8 cellular contexts compared by ENCODE assay signal in the genomic region with DNA sequence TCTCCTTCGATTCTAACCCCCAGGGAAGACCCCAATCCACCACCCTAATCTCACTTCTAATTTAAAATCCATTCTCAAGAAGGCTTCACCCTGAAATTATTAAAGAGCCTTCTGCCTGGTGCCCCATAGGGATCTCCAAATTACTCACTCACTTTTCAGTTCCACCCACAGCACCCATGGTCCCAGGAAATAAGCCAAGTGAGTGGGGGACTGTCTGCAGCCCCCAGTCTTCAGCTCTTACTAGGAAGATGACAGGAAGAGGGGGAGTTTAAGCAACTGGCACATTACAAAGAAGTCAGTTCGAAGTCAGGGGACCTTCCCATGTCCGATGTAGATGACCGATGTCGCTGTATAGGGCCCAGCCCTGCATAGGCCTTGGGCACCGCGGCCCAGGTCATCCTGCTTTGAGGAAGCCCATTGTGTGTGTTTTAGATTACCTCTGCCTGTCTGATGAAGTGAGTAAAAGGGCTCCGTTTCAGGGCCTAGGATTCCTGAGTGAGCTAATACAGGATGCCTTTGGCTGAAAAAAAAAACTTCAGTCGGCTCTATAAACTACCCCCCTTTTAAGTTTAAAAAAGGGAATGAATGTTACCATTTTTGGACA. TPM values are rescaled to one million over a fixed set of nuclear protein-coding genes. Genes with fewer than 3 reads are reported as not detected.
A peak's percentile ranks its signal among the peaks of the same experiment; 100 is the strongest.
DNase-seq lines count a peak whose midpoint lies in the region; ATAC-seq, FAIRE-seq and TF ChIP-seq lines count a peak whose summit lies in the region.

No MANE protein-coding gene starts in this region.

- no peak overlapping the region for H3K56ac ChIP-seq in H1 (replicated peaks; ENCODE audit: insufficient read length, low read depth, low read length)

- no peak for FAIRE-seq in H1 (lab: Jason Lieb, UNC)

- peak overlapping the region; percentile 39 for H3K27ac ChIP-seq in CD4-positive, alpha-beta memory T cell (ENCODE audit: low read depth, low read length)
- H3K27ac ChIP-seq in Panc1 (ENCODE audit: low read length) (peak overlapping the region; percentile 90), H1 (ENCODE audit: low read depth, low read length) (no peak overlapping the region)

- H2BK12ac ChIP-seq in H1 (ENCODE audit: low read depth, low read length) = no peak overlapping the region

- peaks cover 27% of the 10 kb centered on the region for H3K79me1 ChIP-seq in H1 (ENCODE audit: low read depth, low read length)

- peak overlapping the region; percentile 69 for H4K5ac ChIP-seq in H1 (ENCODE audit: insufficient read length, low read depth, low read length)

- H3K4me1 Mint-ChIP-seq in CD4-positive, alpha-beta memory T cell = peaks cover 29 to 57% (median 39%) of the 10 kb centered on the region in 4 donors

- peak overlapping the region; percentile 79 to 92 for H3K4me2 ChIP-seq in H1 (ENCODE audit: insufficient read depth in 1 of 2, low read depth in 2 of 2, low read length in 2 of 2)

- H2AK5ac ChIP-seq in H1 (ENCODE audit: low read depth, low read length) = 0 out of 2 replicates have a peak overlapping the region, but pooled peaks have one; percentile 5

- H3K27me3 Mint-ChIP-seq in CD4-positive, alpha-beta memory T cell = no peaks in the 10 kb centered on the region

- no peak overlapping the region for H3K14ac ChIP-seq in H1 (ENCODE audit: insufficient read length)

- H3K4ac ChIP-seq in H1 (replicated peaks; ENCODE audit: insufficient read length, low read depth, low read length) = peak overlapping the region; percentile 62

- no peaks in the 10 kb centered on the region for H3K9me3 ChIP-seq in CD4-positive, alpha-beta memory T cell (ENCODE audit: control insufficient read depth in 1 of 2, low read length in 2 of 2)
- no peaks in the 10 kb centered on the region for H3K9me3 ChIP-seq in Panc1 (ENCODE audit: control insufficient read depth, insufficient read depth, low read depth, low read length)
- H3K9me3 ChIP-seq in H1 (ENCODE audit: insufficient read depth in 2 of 2, low read depth in 1 of 2, low read length in 1 of 2) = no peaks in the 10 kb centered on the region
- H3K9me3 ChIP-seq in neuron (ENCODE audit: low read length) = no peaks in the 10 kb centered on the region

- in situ Hi-C loops in Panc1 (cut with HindIII; ENCODE audit: low pct_unique_long_range_greater_than_20kb, low sequenced_read_pairs) = no loop called here

- no peak for TF ChIP-seq EP300 in H1 (IDR thresholded peaks at IDR 0.05; ENCODE audit: borderline replicate concordance in 1 of 2, low read depth in 2 of 2, low read length in 2 of 2)

- no peak for TF ChIP-seq RAD21 in H1 (IDR thresholded peaks at IDR 0.05 in 1 of 2, conservative IDR thresholded peaks at IDR 0.05 in 1 of 2; ENCODE audit: low read depth in 2 of 2, low read length in 2 of 2)

- intact Hi-C loops in CD4-positive, alpha-beta memory T cell (cut with micrococcal nuclease) = no loop called here
- intact Hi-C loops in Panc1 (cut with micrococcal nuclease; ENCODE audit: unreplicated experiment) (no loop called here), left colon (cut with DNase I, micrococcal nuclease) (loop anchor here in 1 of 2 donors (10.0 kb wide), 1 partner anchor 52 kb away; no protein-coding TSS in a partner anchor)

- H4K20me1 ChIP-seq in H1 (replicated peaks in 1 of 2; ENCODE audit: control insufficient read depth in 1 of 2, insufficient read depth in 2 of 2, low read length in 2 of 2) = peaks cover 16 to 24% of the 10 kb centered on the region in 2 experiments

- POLR2A ChIA-PET in CD4-positive, alpha-beta memory T cell (lab: Charles Lee; ENCODE audit: partially characterized antibody) = interaction anchor here (0.9 to 2.8 kb wide), 11 partner anchors 9 to 176 kb away, joined by 3 to 55 read pairs (median 4); partner anchors contain the start of gene DCAF5
- POLR2A ChIA-PET in Panc1 (lab: Charles Lee) (interaction anchor here (0.7 kb wide), 1 partner anchor 214 kb away, joined by 5 read pairs; no protein-coding TSS in a partner anchor), H1 (lab: Charles Lee; ENCODE audit: partially characterized antibody) (interaction anchor here (0.7 to 4.0 kb wide), 28 partner anchors 8 to 214 kb away, joined by 3 to 29 read pairs (median 4); partner anchors contain the start of genes EXD2 and ZFP36L1)

- peak overlapping the region; percentile 42 to 64 (median 45); a peak in 6 of 7 replicates for H3K9ac ChIP-seq in H1 (replicated peaks in 1 of 4; ENCODE audit: extremely low read depth in 1 of 4, low read depth in 3 of 4, low read length in 3 of 4)

- peaks cover 27% of the 10 kb centered on the region for H3K4me1 ChIP-seq in CD4-positive, alpha-beta memory T cell (ENCODE audit: insufficient read depth, low read length)
- peaks cover 24% of the 10 kb centered on the region for H3K4me1 ChIP-seq in Panc1 (ENCODE audit: control insufficient read depth, insufficient read depth, low read length)
- peaks cover 4 to 20% (median 11%) of the 10 kb centered on the region in 4 experiments for H3K4me1 ChIP-seq in H1 (replicated peaks in 1 of 4; ENCODE audit: control insufficient read depth in 3 of 4, insufficient read depth in 4 of 4, low read length in 3 of 4)
- peaks cover 13% of the 10 kb centered on the region for H3K4me1 ChIP-seq in neuron (ENCODE audit: insufficient read depth, low read length)

- 45% methylated on average over 9 of the region's 9 CpGs; no CpG with 5 or more reads in 1 of the 2 experiments for WGBS in H1 (ENCODE audit: extremely low coverage in 1 of 2, insufficient coverage in 1 of 2, insufficient read length in 1 of 2, insufficient replicate concordance in 2 of 2, low coverage in 1 of 2, low lambda C conversion rate in 2 of 2, missing lambda C conversion rate in 1 of 2), 2 experiments

- peak overlapping the region; percentile 87 to 94 (median 93) for H3K27ac Mint-ChIP-seq in CD4-positive, alpha-beta memory T cell

- no peak overlapping the region for H2BK15ac ChIP-seq in H1 (ENCODE audit: low read length)

- H3K36me3 ChIP-seq in CD4-positive, alpha-beta memory T cell (ENCODE audit: insufficient read depth, low read length) = no peaks in the 10 kb centered on the region
- H3K36me3 ChIP-seq in Panc1 (ENCODE audit: control insufficient read depth, insufficient read depth, low read length) = peaks cover 11% of the 10 kb centered on the region
- H3K36me3 ChIP-seq in H1 (ENCODE audit: control insufficient read depth in 2 of 4, insufficient read depth in 4 of 4, low read length in 3 of 4) = peaks cover 0 to 28% (median 11%) of the 10 kb centered on the region in 4 experiments; a peak in 6 of 8 replicates
- H3K36me3 ChIP-seq in neuron (ENCODE audit: insufficient read depth, low read length) = peaks cover 5% of the 10 kb centered on the region

- H2BK120ac ChIP-seq in H1 (replicated peaks; ENCODE audit: low read depth, low read length) = no peak overlapping the region

- peak overlapping the region; percentile 88 to 91 (median 88) for H3K4me3 Mint-ChIP-seq in CD4-positive, alpha-beta memory T cell

- H3K79me2 ChIP-seq in H1 (ENCODE audit: control insufficient read depth in 1 of 2, insufficient read depth in 2 of 2, low read length in 2 of 2) = peaks cover 36 to 63% of the 10 kb centered on the region in 2 experiments

- no peak overlapping the region for H4K8ac ChIP-seq in H1 (ENCODE audit: extremely low read depth, insufficient read depth, low read length)

- no peak overlapping the region for H2BK20ac ChIP-seq in H1 (ENCODE audit: low read length)

- H3K18ac ChIP-seq in H1 (ENCODE audit: extremely low read depth, low read length) = peak overlapping the region; percentile 71; the same call in 1 of the 2 replicates

- H4K91ac ChIP-seq in H1 (replicated peaks; ENCODE audit: insufficient read length, low read length) = no peak overlapping the region

- H2AFZ ChIP-seq in H1 (ENCODE audit: low read length) (no peak overlapping the region), neuron (ENCODE audit: low read depth, low read length) (peak overlapping the region; percentile 64)

- DNase-seq in CD4-positive, alpha-beta memory T cell = peak in 3 of 5 donors; percentile 11 to 16 (median 14)
- no peak for DNase-seq in Panc1 (ENCODE audit: low read depth, low spot score)
- no peak for DNase-seq in H1 (ENCODE audit: low read depth in 1 of 2, low spot score in 2 of 2)
- DNase-seq in left colon = no peak
- no peak for DNase-seq in NCI-H526 treated with DMSO at 0.1 percent for 48 hours (lab: John Stamatoyannopoulos, UW)
- DNase-seq in HPDE6-E6E7 (ENCODE audit: extremely low spot score) = no peak

- H3K4me3 ChIP-seq in CD4-positive, alpha-beta memory T cell (ENCODE audit: low read length in 2 of 2) = peak overlapping the region; percentile 42 to 77
- H3K4me3 ChIP-seq in Panc1 (ENCODE audit: low read depth in 2 of 2, low read length in 2 of 2) (peak overlapping the region; percentile 82), H1 (ENCODE audit: extremely low read depth in 1 of 4, insufficient read depth in 2 of 4, low read depth in 3 of 4, low read length in 4 of 4) (peak overlapping the region; percentile 61 to 99 (median 91)), neuron (ENCODE audit: low read length) (peak overlapping the region; percentile 74)

- peaks cover 3% of the 10 kb centered on the region; the same call in 1 of the 2 replicates for H3K23me2 ChIP-seq in H1 (ENCODE audit: low read depth, low read length)

- CTCF ChIA-PET in CD4-positive, alpha-beta memory T cell (lab: Charles Lee; ENCODE audit: partially characterized antibody) = interaction anchor here (1.0 to 2.0 kb wide), 7 partner anchors 10 to 80 kb away, joined by 3 to 16 read pairs (median 4); no protein-coding TSS in a partner anchor
- CTCF ChIA-PET in Panc1 (lab: Charles Lee) (interaction anchor here (0.9 kb wide), 1 partner anchor 66 kb away, joined by 4 read pairs; no protein-coding TSS in a partner anchor), H1 (lab: Charles Lee; ENCODE audit: partially characterized antibody) (interaction anchor here (0.9 to 2.2 kb wide), 13 partner anchors 9 to 113 kb away, joined by 3 to 7 read pairs (median 5); no protein-coding TSS in a partner anchor)

- no TSS peak for BruUV-seq in Panc1 (replicated peaks; lab: Mats Ljungman, UMichigan)

- H3K27me3 ChIP-seq in CD4-positive, alpha-beta memory T cell (ENCODE audit: insufficient read depth, low read length) = no peaks in the 10 kb centered on the region
- H3K27me3 ChIP-seq in Panc1 (ENCODE audit: control insufficient read depth, insufficient read depth, low read length) = no peaks in the 10 kb centered on the region
- H3K27me3 ChIP-seq in H1 (replicated peaks in 1 of 4; ENCODE audit: control insufficient read depth in 3 of 4, extremely low read depth in 1 of 4, insufficient read depth in 3 of 4, low read length in 3 of 4) = no peaks in the 10 kb centered on the region; a peak in 1 of 7 replicates
- H3K27me3 ChIP-seq in neuron (ENCODE audit: insufficient read depth, low read length) = no peaks in the 10 kb centered on the region

- TF ChIP-seq CTCF in Panc1 (IDR thresholded peaks at IDR 0.05) = no peak
- TF ChIP-seq CTCF in H1 (IDR thresholded peaks at IDR 0.05; ENCODE audit: control extremely low read depth in 1 of 3, insufficient read depth in 1 of 3, low read depth in 1 of 3, low read length in 3 of 3) = no peak

- ATAC-seq in Panc1 = no peak
- no peak for ATAC-seq in GM21529 (IDR thresholded peaks at IDR 0.05; ENCODE audit: unreplicated experiment)
- no peak for ATAC-seq in left colon

- H3K36me3 Mint-ChIP-seq in CD4-positive, alpha-beta memory T cell = peaks cover 9 to 27% of the 10 kb centered on the region in 2 donors

- H2BK5ac ChIP-seq in H1 (ENCODE audit: low read depth, low read length) = 0 out of 2 replicates have a peak overlapping the region, but pooled peaks have one; percentile 35

- no peak; a peak in 1 of 3 replicates for TF ChIP-seq POLR2A in H1 (IDR thresholded peaks at IDR 0.05; ENCODE audit: control extremely low read depth in 1 of 2, low read depth in 2 of 2, low read length in 2 of 2)

- H3K23ac ChIP-seq in H1 (ENCODE audit: insufficient read length) = no peak overlapping the region

- peaks cover 0 to 5% (median 0%) of the 10 kb centered on the region in 8 donors for H3K9me3 Mint-ChIP-seq in CD4-positive, alpha-beta memory T cell

RNA-seq across cellular contexts. Expression of gene ACTN1, which starts 1.9 kb away (rescaled TPM):
- 10 to 100 TPM; 70.8 to 75.1 TPM for total RNA-seq in CD4-positive, alpha-beta memory T cell
- 10 to 100 TPM; 33.6 to 63.3 TPM for polyA plus RNA-seq in CD4-positive, alpha-beta memory T cell
- total RNA-seq in Panc1 (2021; ENCODE audit: unreplicated experiment) (212 TPM), left colon (100 to 1,000 TPM in 1 of 2 donors, 10 to 100 TPM in 1; 89.9 to 132 TPM)
- 336 TPM for polyA plus RNA-seq in Panc1 (2012; ENCODE audit: insufficient read length)
- 253 and 262 TPM in 2 replicates for total RNA-seq in H1 (2021; fragmentation: NEBNext Ultra II Directional; extraction: Animal tissue kit (Norgen Biotek cat#: 25700))
- 236 and 302 TPM in 2 replicates for polyA plus RNA-seq in H1 (2011; rRNA removed)
- polyA plus RNA-seq in H1 (2011; cell fraction: cytosol; rRNA removed) = 181 TPM
- polyA plus RNA-seq in H1 (2011; cell fraction: nucleus; rRNA removed) = 508 TPM
- 230 to 270 TPM (median 252 TPM) in 4 replicates for polyA plus RNA-seq in H1 (2012, experiment 1 of 2)
- 133 TPM for polyA plus RNA-seq in H1 (2012, experiment 2 of 2)
- polyA plus RNA-seq in H1 (2013, experiment 1 of 2) = 162 TPM
- 147 TPM for polyA plus RNA-seq in H1 (2013, experiment 2 of 2)
- 205 and 224 TPM in 2 replicates for polyA minus RNA-seq in H1 (2011; rRNA and poly(A)+ RNA removed)
- polyA minus RNA-seq in H1 (2011; cell fraction: cytosol; rRNA and poly(A)+ RNA removed) = 222 TPM
- polyA minus RNA-seq in H1 (2011; cell fraction: nucleus; rRNA and poly(A)+ RNA removed) = 201 TPM

Comparison
In these comparisons a context has a peak if more than half of its experiments do, and no peak if none do; other contexts are left out.
1. DNase-seq: peak in CD4-positive, alpha-beta memory T cell (3 of 5); none in Panc1 (single experiment), H1 (0 of 2), left colon (0 of 2), NCI-H526 treated with DMSO at 0.1 percent for 48 hours (single experiment) and HPDE6-E6E7 (single experiment).
2. Peak in every context shown above with its lines, with median percentiles within 50 percentile points of each other: H3K4me3 ChIP-seq.